Comparison of ENCODE assay signal across 1 cellular context in genomic region chr15:77858677-77859490, GRCh38.
A peak's percentile ranks its signal among the peaks of the same experiment; 100 is the strongest.
TF ChIP-seq lines count a peak whose summit lies in the region.

No MANE protein-coding gene starts in this region.

TF ChIP-seq in GM12878, 131 proteins besides CTCF, POLR2A, EP300 and RAD21 (continued from another document and continues in another):
- TF ChIP-seq ZBTB33 (IDR thresholded peaks at IDR 0.05) = 0 out of 2 replicates have a peak, but pooled peaks have one; percentile 60
- TF ChIP-seq, protein P1, sequence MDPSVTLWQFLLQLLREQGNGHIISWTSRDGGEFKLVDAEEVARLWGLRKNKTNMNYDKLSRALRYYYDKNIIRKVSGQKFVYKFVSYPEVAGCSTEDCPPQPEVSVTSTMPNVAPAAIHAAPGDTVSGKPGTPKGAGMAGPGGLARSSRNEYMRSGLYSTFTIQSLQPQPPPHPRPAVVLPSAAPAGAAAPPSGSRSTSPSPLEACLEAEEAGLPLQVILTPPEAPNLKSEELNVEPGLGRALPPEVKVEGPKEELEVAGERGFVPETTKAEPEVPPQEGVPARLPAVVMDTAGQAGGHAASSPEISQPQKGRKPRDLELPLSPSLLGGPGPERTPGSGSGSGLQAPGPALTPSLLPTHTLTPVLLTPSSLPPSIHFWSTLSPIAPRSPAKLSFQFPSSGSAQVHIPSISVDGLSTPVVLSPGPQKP (IDR thresholded peaks at IDR 0.05; ENCODE audit: low read depth, low read length) = no peak
- TF ChIP-seq IRF5 (IDR thresholded peaks at IDR 0.05; ENCODE audit: borderline replicate concordance) = peak; percentile 65; the same call in 1 of the 2 replicates
- TF ChIP-seq RUNX3 (IDR thresholded peaks at IDR 0.05; ENCODE audit: low read length) = no peak
- no peak for TF ChIP-seq CHD4 (IDR thresholded peaks at IDR 0.05)
- TF ChIP-seq SPI1 (IDR thresholded peaks at IDR 0.05; ENCODE audit: borderline replicate concordance, insufficient read depth, low read depth, low read length) = peak; percentile 64; the same call in 1 of the 2 replicates
- TF ChIP-seq E2F8 (IDR thresholded peaks at IDR 0.05; ENCODE audit: low read depth, partially characterized antibody) = no peak
- TF ChIP-seq SREBF1 (IDR thresholded peaks at IDR 0.05; ENCODE audit: low read length) = no peak
- no peak for TF ChIP-seq SMAD5 (IDR thresholded peaks at IDR 0.05; ENCODE audit: low read depth)
- no peak for TF ChIP-seq HDAC6 (IDR thresholded peaks at IDR 0.05; ENCODE audit: unreplicated experiment)
- TF ChIP-seq SIN3A (IDR thresholded peaks at IDR 0.05; ENCODE audit: low read depth, low read length) = no peak
- TF ChIP-seq BRCA1 (IDR thresholded peaks at IDR 0.05; ENCODE audit: low read depth, low read length) = no peak
- TF ChIP-seq, protein P2, sequence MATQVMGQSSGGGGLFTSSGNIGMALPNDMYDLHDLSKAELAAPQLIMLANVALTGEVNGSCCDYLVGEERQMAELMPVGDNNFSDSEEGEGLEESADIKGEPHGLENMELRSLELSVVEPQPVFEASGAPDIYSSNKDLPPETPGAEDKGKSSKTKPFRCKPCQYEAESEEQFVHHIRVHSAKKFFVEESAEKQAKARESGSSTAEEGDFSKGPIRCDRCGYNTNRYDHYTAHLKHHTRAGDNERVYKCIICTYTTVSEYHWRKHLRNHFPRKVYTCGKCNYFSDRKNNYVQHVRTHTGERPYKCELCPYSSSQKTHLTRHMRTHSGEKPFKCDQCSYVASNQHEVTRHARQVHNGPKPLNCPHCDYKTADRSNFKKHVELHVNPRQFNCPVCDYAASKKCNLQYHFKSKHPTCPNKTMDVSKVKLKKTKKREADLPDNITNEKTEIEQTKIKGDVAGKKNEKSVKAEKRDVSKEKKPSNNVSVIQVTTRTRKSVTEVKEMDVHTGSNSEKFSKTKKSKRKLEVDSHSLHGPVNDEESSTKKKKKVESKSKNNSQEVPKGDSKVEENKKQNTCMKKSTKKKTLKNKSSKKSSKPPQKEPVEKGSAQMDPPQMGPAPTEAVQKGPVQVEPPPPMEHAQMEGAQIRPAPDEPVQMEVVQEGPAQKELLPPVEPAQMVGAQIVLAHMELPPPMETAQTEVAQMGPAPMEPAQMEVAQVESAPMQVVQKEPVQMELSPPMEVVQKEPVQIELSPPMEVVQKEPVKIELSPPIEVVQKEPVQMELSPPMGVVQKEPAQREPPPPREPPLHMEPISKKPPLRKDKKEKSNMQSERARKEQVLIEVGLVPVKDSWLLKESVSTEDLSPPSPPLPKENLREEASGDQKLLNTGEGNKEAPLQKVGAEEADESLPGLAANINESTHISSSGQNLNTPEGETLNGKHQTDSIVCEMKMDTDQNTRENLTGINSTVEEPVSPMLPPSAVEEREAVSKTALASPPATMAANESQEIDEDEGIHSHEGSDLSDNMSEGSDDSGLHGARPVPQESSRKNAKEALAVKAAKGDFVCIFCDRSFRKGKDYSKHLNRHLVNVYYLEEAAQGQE (IDR thresholded peaks at IDR 0.05; ENCODE audit: low read depth, low read length) = no peak
- TF ChIP-seq ZBTB11 (CRISPR knock-in tag; IDR thresholded peaks at IDR 0.05) = no peak
- TF ChIP-seq STAT3 (IDR thresholded peaks at IDR 0.05; ENCODE audit: low read depth, low read length) = no peak
- no peak for TF ChIP-seq CUX1 (IDR thresholded peaks at IDR 0.05; ENCODE audit: insufficient replicate concordance, low read depth, low read length)
- TF ChIP-seq, protein P3, sequence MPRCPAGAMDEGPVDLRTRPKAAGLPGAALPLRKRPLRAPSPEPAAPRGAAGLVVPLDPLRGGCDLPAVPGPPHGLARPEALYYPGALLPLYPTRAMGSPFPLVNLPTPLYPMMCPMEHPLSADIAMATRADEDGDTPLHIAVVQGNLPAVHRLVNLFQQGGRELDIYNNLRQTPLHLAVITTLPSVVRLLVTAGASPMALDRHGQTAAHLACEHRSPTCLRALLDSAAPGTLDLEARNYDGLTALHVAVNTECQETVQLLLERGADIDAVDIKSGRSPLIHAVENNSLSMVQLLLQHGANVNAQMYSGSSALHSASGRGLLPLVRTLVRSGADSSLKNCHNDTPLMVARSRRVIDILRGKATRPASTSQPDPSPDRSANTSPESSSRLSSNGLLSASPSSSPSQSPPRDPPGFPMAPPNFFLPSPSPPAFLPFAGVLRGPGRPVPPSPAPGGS (IDR thresholded peaks at IDR 0.05; ENCODE audit: borderline replicate concordance, insufficient read depth, low read depth, low read length, poor library complexity, severe bottlenecking) = no peak
- peak in 1 of 2 experiments; percentile 54; a peak in 1 of 4 replicates for TF ChIP-seq BHLHE40 (IDR thresholded peaks at IDR 0.05; ENCODE audit: borderline replicate concordance in 1 of 2, low read depth in 2 of 2, low read length in 1 of 2)
- TF ChIP-seq ZBTB40 (IDR thresholded peaks at IDR 0.05; ENCODE audit: borderline replicate concordance) = no peak
- no peak for TF ChIP-seq IRF4 (IDR thresholded peaks at IDR 0.05; ENCODE audit: low read depth, low read length)
- TF ChIP-seq ZNF622 (IDR thresholded peaks at IDR 0.05) = no peak
- TF ChIP-seq SIX5 (IDR thresholded peaks at IDR 0.05; ENCODE audit: low read depth, low read length, severe bottlenecking) = no peak
- 0 out of 2 replicates have a peak, but pooled peaks have one; percentile 19 for TF ChIP-seq IKZF1 (conservative IDR thresholded peaks at IDR 0.05)
- no peak for TF ChIP-seq RB1 (IDR thresholded peaks at IDR 0.05; ENCODE audit: borderline replicate concordance)
- no peak for TF ChIP-seq LARP7 (IDR thresholded peaks at IDR 0.05)
